In the genomic region with DNA sequence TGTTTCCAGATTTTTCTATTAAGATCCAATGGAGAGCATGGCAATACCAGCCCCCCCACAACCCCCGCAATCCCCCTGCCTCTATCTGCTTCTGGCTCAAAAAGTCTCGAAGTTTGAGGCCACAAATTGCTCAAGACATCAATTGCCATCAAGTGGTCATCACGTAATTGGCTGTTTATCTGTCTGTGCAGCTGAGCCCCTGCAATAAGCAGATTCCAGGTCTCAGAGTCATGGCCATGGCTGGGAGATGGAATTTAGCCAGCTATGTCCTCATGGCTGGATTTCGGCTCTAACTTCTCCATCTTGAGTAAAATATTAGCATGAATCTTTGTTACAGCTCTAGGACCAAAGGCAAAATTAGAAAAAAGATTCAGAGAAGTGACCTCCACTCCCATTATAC, we compare ENCODE assay signal across 14 cellular contexts. TPM values are rescaled to one million over a fixed set of nuclear protein-coding genes. Genes with fewer than 3 reads are reported as not detected.
DNase-seq lines count a peak whose midpoint lies in the region; TF ChIP-seq lines count a peak whose summit lies in the region.
"Had no signal": no experiment of that assay in that cellular context is flagged by ENCODE, and none has a peak within 500 bp of the region (broad histone marks: within the 10 kb centered on the region; RNA-seq: fewer than 3 reads in every experiment).

No MANE protein-coding gene starts in this region.

- TF ChIP-seq POLR2A in lower leg skin (IDR thresholded peaks at IDR 0.05) = no peak

- peak overlapping the region; percentile 63 for H3K9ac ChIP-seq in adipocyte (ENCODE audit: low read length)

- 82 to 83% methylated on average over 4 of the region's 4 CpGs for WGBS in lower leg skin, 2 donors

- H3K9me3 ChIP-seq in adipocyte (ENCODE audit: control insufficient read depth, low read length) = peaks cover 6% of the 10 kb centered on the region
- H3K9me3 ChIP-seq: adrenal gland had no signal

- H3K4me1 ChIP-seq in adipocyte (ENCODE audit: control insufficient read depth, insufficient read depth, low read length) = peaks cover 22% of the 10 kb centered on the region
- H3K4me1 ChIP-seq: adrenal gland had no signal

- TF ChIP-seq CTCF in lower leg skin (IDR thresholded peaks at IDR 0.05) = no peak

- H3K27me3 ChIP-seq in adipocyte (replicated peaks; ENCODE audit: control insufficient read depth, insufficient read depth, low read length) = peaks cover 21% of the 10 kb centered on the region
- H3K27me3 ChIP-seq: adrenal gland had no signal

- H3K36me3 ChIP-seq in adipocyte (ENCODE audit: control insufficient read depth, insufficient read depth, low read length, severe bottlenecking) = no peaks in the 10 kb centered on the region
- H3K36me3 ChIP-seq: adrenal gland had no signal

- peak; percentile 84 for DNase-seq in GM04503 (ENCODE audit: low read depth)
- DNase-seq in adipocyte (ENCODE audit: low read depth) = peak; percentile 83
- DNase-seq in hepatic stellate cell (ENCODE audit: low spot score) = peak; percentile 92
- DNase-seq in stromal cell of bone marrow (ENCODE audit: low read depth) = peak; percentile 69
- DNase-seq in COLO668 (lab: John Stamatoyannopoulos, UW; ENCODE audit: unreplicated experiment) = no peak
- DNase-seq in T-helper 2 cell = no peak
- DNase-seq in lower leg skin (ENCODE audit: low spot score in 2 of 2) = no peak
- DNase-seq: activated CD4-positive, alpha-beta T cell treated with anti-CD3 and anti-CD28 coated beads for 4 hours; activated T-cell treated with anti-CD3 and anti-CD28 coated beads, Interleukin-2, amount 50 U/mL, for 24 hours; Calu3; naive thymus-derived CD8-positive, alpha-beta T cell; NCI-H1092; stimulated activated naive CD8-positive, alpha-beta T cell treated with anti-CD3 and anti-CD28 coated beads, Interleukin-15, amount 100 ng/mL, for 72 hours had no signal

- H3K4me3 ChIP-seq in adipocyte (ENCODE audit: low read length) = no peak overlapping the region
- no peak overlapping the region for H3K4me3 ChIP-seq in lower leg skin (ENCODE audit: low read depth, poor library complexity, severe bottlenecking)
- H3K4me3 ChIP-seq: adrenal gland had no signal

- intact Hi-C loops in lower leg skin (cut with DNase I; ENCODE audit: low total_unique reads) = loop anchor here (5.0 kb wide), 1 partner anchor 180 kb away; no protein-coding TSS in a partner anchor

RNA-seq across cellular contexts. Expression of a gene that starts 22.7 kb away (rescaled TPM):
- total RNA-seq in lower leg skin = under 1 TPM in 2 of 4 donors, not detected in 2; 0.52 to 0.76 TPM
- total RNA-seq: Calu3; naive thymus-derived CD8-positive, alpha-beta T cell had no signal

Comparison
In these comparisons a context has a peak if more than half of its experiments do, and no peak if none do; other contexts are left out.
1. DNase-seq: peak in GM04503 (single experiment), adipocyte (single experiment), hepatic stellate cell (single experiment) and stromal cell of bone marrow (single experiment); none in COLO668 (single experiment), T-helper 2 cell (0 of 5) and lower leg skin (0 of 2).